ENCODE assay signal across 25 cellular contexts in genomic region chr14:74543771-74544170, GRCh38.
"Had no signal": no experiment of that assay in that cellular context is flagged by ENCODE, and none has a peak within 500 bp of the region (broad histone marks: within the 10 kb centered on the region; RNA-seq: fewer than 3 reads in every experiment).

No MANE protein-coding gene starts in this region.

- H2AFZ ChIP-seq: parathyroid adenoma had no signal

- H3K9me3 ChIP-seq: heart left ventricle, left ventricle myocardium inferior, right atrium auricular region, right lobe of liver, tibial artery, upper lobe of right lung had no signal

- H3K9ac ChIP-seq: parathyroid adenoma had no signal

- DNase-seq: hypothalamus; immature natural killer cell; left ventricle myocardium inferior; mesendoderm; naive B cell; nucleus accumbens; stimulated activated CD4-positive, alpha-beta T cell treated with anti-CD3 and anti-CD28 coated beads, Interleukin-1b, Interleukin-23, amount 100 ng/mL, for 48 hours; stimulated activated CD4-positive, alpha-beta T cell treated with anti-CD3 and anti-CD28 coated beads, Interleukin-2, amount 100 ng/mL, for 48 hours; stimulated activated CD4-positive, alpha-beta T cell treated with anti-CD3 and anti-CD28 coated beads, Interleukin-4, amount 100 ng/mL, for 4 hours; stimulated activated CD8-positive, alpha-beta memory T cell treated with anti-CD3 and anti-CD28 coated beads, Interleukin-4, amount 100 ng/mL, for 48 hours; stimulated activated naive CD4-positive, alpha-beta T cell treated with Interleukin-2 at 50 U/mL for 16 hours; stimulated activated naive CD8-positive, alpha-beta T cell treated with anti-CD3 and anti-CD28 coated beads, Interleukin-15, amount 100 ng/mL, for 72 hours; substantia nigra; trophoblast cell; upper lobe of right lung had no signal

- H3K4me2 ChIP-seq: smooth muscle cell had no signal

- H3K4me1 ChIP-seq: parathyroid adenoma, right lobe of liver had no signal

- H3K79me2 ChIP-seq: parathyroid adenoma had no signal

- H3K27me3 ChIP-seq: heart left ventricle, right atrium auricular region, right lobe of liver, tibial artery, upper lobe of right lung had no signal

- H3K4me3 ChIP-seq: heart left ventricle, left ventricle myocardium inferior, lung, right atrium auricular region, right lobe of liver, smooth muscle cell, tibial artery, upper lobe of right lung had no signal

- FAIRE-seq: islet of Langerhans, urothelium cell line had no signal

- ATAC-seq: heart left ventricle; right lobe of liver; stimulated activated memory B cell treated with anti-CD40 and anti-IgM and Interleukin-4, amounts not matched to agents 10 μg/mL and 1 μg/mL and 100 μg/mL, for 72 hours; stimulated activated naive CD8-positive, alpha-beta T cell treated with anti-CD3 and anti-CD28 coated beads, Interleukin-15, amount 100 ng/mL, for 72 hours; upper lobe of right lung had no signal

- H3K27ac ChIP-seq: heart left ventricle, left ventricle myocardium inferior, parathyroid adenoma, right atrium auricular region, right lobe of liver, tibial artery, upper lobe of right lung had no signal

- H3K36me3 ChIP-seq: left ventricle myocardium inferior, right atrium auricular region, right lobe of liver, upper lobe of right lung had no signal
